Comparison of ENCODE assay signal across 8 cellular contexts in the genomic region with DNA sequence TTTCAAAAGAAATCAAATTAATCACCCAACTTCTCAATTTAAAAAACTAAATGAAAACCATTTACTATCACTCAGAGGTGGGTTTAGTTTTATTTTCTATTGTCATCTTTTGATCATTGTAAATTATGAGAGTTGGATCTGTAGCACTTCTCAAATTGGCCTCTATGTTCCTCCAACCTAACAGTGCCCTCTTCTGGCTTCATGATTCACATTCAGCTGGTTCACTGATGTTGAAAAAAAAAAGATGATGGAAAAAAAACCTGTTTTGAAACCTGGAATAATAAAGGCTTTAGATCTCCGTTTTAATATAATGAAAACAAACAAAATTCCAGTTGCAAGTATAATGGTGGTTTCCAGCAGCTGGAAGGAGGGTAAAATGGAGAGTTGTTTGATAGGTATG. TPM values are rescaled to one million over a fixed set of nuclear protein-coding genes. Genes with fewer than 3 reads are reported as not detected.
DNase-seq lines count a peak whose midpoint lies in the region; ATAC-seq and TF ChIP-seq lines count a peak whose summit lies in the region.

No MANE protein-coding gene starts in this region.

- peak; percentile 63 for TF ChIP-seq CTCF in C4-2B (conservative IDR thresholded peaks at IDR 0.05)
- peak; percentile 62 for TF ChIP-seq CTCF in GM12873 (IDR thresholded peaks at IDR 0.05; ENCODE audit: insufficient read depth, low read depth, low read length, missing control alignments)
- peak; percentile 55 for TF ChIP-seq CTCF in LNCAP (IDR thresholded peaks at IDR 0.05)
- TF ChIP-seq CTCF in epithelial cell of proximal tubule (conservative IDR thresholded peaks at IDR 0.05; ENCODE audit: low read depth, low read length): peak; percentile 65
- TF ChIP-seq CTCF in parathyroid adenoma (IDR thresholded peaks at IDR 0.05): peak; percentile 42

- H3K36me3 ChIP-seq in parathyroid adenoma (ENCODE audit: control insufficient read depth, insufficient read depth, low read length): no peaks in the 10 kb centered on the region

- DNase-seq in SHP77 (lab: John Stamatoyannopoulos, UW) (peak; percentile 25 to 58), epithelial cell of proximal tubule (ENCODE audit: low read depth) (no peak)

- no peaks in the 10 kb centered on the region for H3K9me3 ChIP-seq in parathyroid adenoma (ENCODE audit: control insufficient read depth, low read length)

- no peaks in the 10 kb centered on the region for H3K79me2 ChIP-seq in parathyroid adenoma

- H3K9ac ChIP-seq in parathyroid adenoma: no peak overlapping the region

- H3K27me3 ChIP-seq in parathyroid adenoma (ENCODE audit: control insufficient read depth, insufficient read depth, low read length): no peaks in the 10 kb centered on the region

- no peak overlapping the region for H3K4me3 ChIP-seq in epithelial cell of proximal tubule (ENCODE audit: low read depth, low read length)
- no peak overlapping the region for H3K4me3 ChIP-seq in parathyroid adenoma (ENCODE audit: low read depth, low read length)

- H3K27ac ChIP-seq in C4-2B (no peak overlapping the region), parathyroid adenoma (no peak overlapping the region)

- no peaks in the 10 kb centered on the region for H3K4me1 ChIP-seq in parathyroid adenoma

- ATAC-seq in HG03432 (IDR thresholded peaks at IDR 0.05; ENCODE audit: unreplicated experiment) (no peak), GM19397 (IDR thresholded peaks at IDR 0.05; ENCODE audit: unreplicated experiment) (no peak)

- no peak overlapping the region for H3K4me2 ChIP-seq in parathyroid adenoma (ENCODE audit: low read length)

- no peak overlapping the region for H2AFZ ChIP-seq in parathyroid adenoma

RNA-seq across cellular contexts. Expression of a gene that starts 2.4 kb away (rescaled TPM):
- total RNA-seq in epithelial cell of proximal tubule: 12.1 and 14.9 TPM in 2 replicates
